ENCODE assay signal across 14 cellular contexts in genomic region chr18:23337599-23338444, GRCh38.
DNase-seq lines count a peak whose midpoint lies in the region; TF ChIP-seq lines count a peak whose summit lies in the region.
"Had no signal": no experiment of that assay in that cellular context is flagged by ENCODE, and none has a peak within 500 bp of the region (broad histone marks: within the 10 kb centered on the region; RNA-seq: fewer than 3 reads in every experiment).

No MANE protein-coding gene starts in this region.

- no peak for TF ChIP-seq CTCF in cardiac fibroblast (IDR thresholded peaks at IDR 0.05; ENCODE audit: low read depth, low read length)
- no peak for TF ChIP-seq CTCF in GM10266 (IDR thresholded peaks at IDR 0.05; ENCODE audit: control insufficient read depth, insufficient read depth, low read depth, missing control alignments)

- no peak overlapping the region for H3K4me3 ChIP-seq in cardiac fibroblast (replicated peaks in 1 of 2; ENCODE audit: low read depth in 2 of 2, low read length in 2 of 2)
- H3K4me3 ChIP-seq: adrenal gland, gastrocnemius medialis, spleen had no signal

- peak; percentile 6 to 44 for DNase-seq in NCI-H524 (lab: John Stamatoyannopoulos, UW)
- no peak for DNase-seq in NCI-H524 treated with DMSO at 0.1 percent for 48 hours (lab: John Stamatoyannopoulos, UW)
- DNase-seq in NCI-H2081 treated with DMSO at 0.1 percent for 48 hours (lab: John Stamatoyannopoulos, UW): peak; percentile 86
- peak; percentile 17 to 51 for DNase-seq in cardiac fibroblast (ENCODE audit: low read depth in 2 of 2)
- DNase-seq in retina: peak; percentile 28
- no peak for DNase-seq in GM10266 (ENCODE audit: extremely low spot score)
- DNase-seq in middle frontal gyrus (ENCODE audit: extremely low spot score, low spot score): no peak
- no peak for DNase-seq in central memory CD4-positive, alpha-beta T cell
- DNase-seq: activated CD4-positive, alpha-beta memory T cell treated with anti-CD3 and anti-CD28 coated beads for 36 hours; adrenal gland; gastrocnemius medialis; SHP77 treated with DMSO at 0.1 percent for 48 hours; spleen; stimulated activated naive CD4-positive, alpha-beta T cell had no signal

Comparison
In these comparisons a context has a peak if more than half of its experiments do, and no peak if none do; other contexts are left out.
1. DNase-seq: peak in NCI-H524 (2 of 2), NCI-H2081 treated with DMSO at 0.1 percent for 48 hours (single experiment), cardiac fibroblast (2 of 2) and retina (single experiment); none in NCI-H524 treated with DMSO at 0.1 percent for 48 hours (single experiment), GM10266 (single experiment), middle frontal gyrus (single experiment) and central memory CD4-positive, alpha-beta T cell (single experiment).